1 cellular context compared by ENCODE assay signal in genomic region chr9:88813810-88814209, GRCh38.
TF ChIP-seq lines count a peak whose summit lies in the region.

No MANE protein-coding gene starts in this region.

TF ChIP-seq in HepG2, 621 proteins besides CTCF, POLR2A, EP300 and RAD21 (continued from another document):
- TF ChIP-seq NR2F6 (IDR thresholded peaks at IDR 0.05) (peak; percentile 83), NR2F6 (CRISPR knock-in tag; IDR thresholded peaks at IDR 0.05) (peak; percentile 60; the same call in 1 of the 2 replicates), MXD1 (CRISPR knock-in tag; IDR thresholded peaks at IDR 0.05) (no peak), ZNF101 (CRISPR knock-in tag; IDR thresholded peaks at IDR 0.05; ENCODE audit: borderline replicate concordance, low read depth) (no peak), KDM1A (CRISPR knock-in tag; IDR thresholded peaks at IDR 0.05) (no peak), DBP (CRISPR knock-in tag; IDR thresholded peaks at IDR 0.05; ENCODE audit: not compliant biosample characterization) (no peak), ZNF510 (CRISPR knock-in tag; IDR thresholded peaks at IDR 0.05; ENCODE audit: low read depth) (no peak), XBP1 (CRISPR knock-in tag; IDR thresholded peaks at IDR 0.05) (no peak), FOSL2 (CRISPR knock-in tag; IDR thresholded peaks at IDR 0.05) (peak; percentile 77), ZNF34 (CRISPR knock-in tag; IDR thresholded peaks at IDR 0.05; ENCODE audit: borderline replicate concordance) (no peak), RARA (CRISPR knock-in tag; IDR thresholded peaks at IDR 0.05) (peak; percentile 71), TERF1 (CRISPR knock-in tag; IDR thresholded peaks at IDR 0.05) (no peak), DPF2 (CRISPR knock-in tag; IDR thresholded peaks at IDR 0.05; ENCODE audit: borderline replicate concordance, low read depth) (no peak), ZNF362 (CRISPR knock-in tag; IDR thresholded peaks at IDR 0.05; ENCODE audit: borderline replicate concordance) (peak; percentile 63; the same call in 1 of the 2 replicates), GATAD2A (CRISPR knock-in tag; IDR thresholded peaks at IDR 0.05) (0 out of 2 replicates have a peak, but pooled peaks have one; percentile 22), NR2F1 (CRISPR knock-in tag; IDR thresholded peaks at IDR 0.05) (peak; percentile 70 to 78), DMTF1 (CRISPR knock-in tag; IDR thresholded peaks at IDR 0.05) (no peak), GMEB1 (CRISPR knock-in tag; IDR thresholded peaks at IDR 0.05; ENCODE audit: borderline replicate concordance) (no peak), FOXA3 (CRISPR knock-in tag; IDR thresholded peaks at IDR 0.05) (peak; percentile 53), JDP2 (CRISPR knock-in tag; IDR thresholded peaks at IDR 0.05; ENCODE audit: borderline replicate concordance) (no peak), ZNF646 (CRISPR knock-in tag; IDR thresholded peaks at IDR 0.05) (no peak), PHB2 (IDR thresholded peaks at IDR 0.05; ENCODE audit: partially characterized antibody) (no peak), HES4 (CRISPR knock-in tag; IDR thresholded peaks at IDR 0.05; ENCODE audit: borderline replicate concordance) (no peak), ARID4A (CRISPR knock-in tag; IDR thresholded peaks at IDR 0.05; ENCODE audit: borderline replicate concordance) (no peak), FOXK1 (CRISPR knock-in tag; IDR thresholded peaks at IDR 0.05; ENCODE audit: borderline replicate concordance, low read depth) (no peak), ARID5B (CRISPR knock-in tag; IDR thresholded peaks at IDR 0.05) (peak; percentile 44; the same call in 1 of the 2 replicates), THRA (CRISPR knock-in tag; IDR thresholded peaks at IDR 0.05; ENCODE audit: borderline replicate concordance) (no peak)
